Comparison of ENCODE assay signal across 10 cellular contexts in the genomic region with DNA sequence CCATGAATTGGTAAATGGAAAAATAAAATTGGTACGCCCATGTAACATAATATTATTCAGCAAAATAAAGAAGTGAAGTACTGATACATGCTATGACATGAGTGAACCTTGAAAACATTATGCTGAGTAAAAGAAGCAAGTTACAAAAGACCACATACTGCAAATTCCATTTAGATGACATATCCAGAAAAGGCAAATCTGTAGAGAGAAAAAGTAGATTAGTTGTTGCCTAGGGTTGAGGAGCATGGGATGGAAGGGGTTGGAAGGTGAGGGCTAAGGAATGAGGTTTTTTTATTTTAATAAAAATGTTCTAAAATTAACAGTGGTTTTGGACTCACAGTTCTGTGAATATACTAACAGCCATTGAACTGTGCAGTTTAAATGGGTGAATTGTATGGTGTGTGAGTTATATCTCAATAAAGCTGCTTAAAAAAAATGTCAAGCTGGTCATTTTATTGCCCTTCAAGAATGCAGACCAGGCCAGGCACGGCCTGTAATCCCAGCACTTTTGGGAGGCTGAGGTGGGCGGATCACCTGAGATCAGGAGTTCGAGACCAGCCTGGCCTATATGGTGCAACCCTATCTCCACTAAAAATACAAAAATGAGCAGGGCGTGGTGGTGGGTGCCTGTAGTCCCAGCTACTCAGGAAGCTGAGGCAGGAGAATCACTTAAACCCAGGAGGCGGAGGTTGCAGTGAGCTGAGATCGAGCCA. TPM values are rescaled to one million over a fixed set of nuclear protein-coding genes. Genes with fewer than 3 reads are reported as not detected.
DNase-seq lines count a peak whose midpoint lies in the region; ATAC-seq and TF ChIP-seq lines count a peak whose summit lies in the region.
"Had no signal": no experiment of that assay in that cellular context is flagged by ENCODE, and none has a peak within 500 bp of the region (broad histone marks: within the 10 kb centered on the region; RNA-seq: fewer than 3 reads in every experiment).

No MANE protein-coding gene starts in this region.

- H3K9me3 ChIP-seq in RWPE2 (ENCODE audit: severe bottlenecking) (no peaks in the 10 kb centered on the region), osteoblast (ENCODE audit: low read depth, low read length) (no peaks in the 10 kb centered on the region)

- ATAC-seq in RWPE2 (ENCODE audit: low read depth), result peak; percentile 84

- H3K27ac ChIP-seq in RWPE2 (ENCODE audit: poor library complexity, severe bottlenecking), result peak overlapping the region; percentile 92
- peak overlapping the region; percentile 85 for H3K27ac ChIP-seq in osteoblast (ENCODE audit: low read depth, low read length)

- H3K4me3 ChIP-seq in RWPE2 (ENCODE audit: severe bottlenecking) (no peak overlapping the region), epithelial cell of proximal tubule (ENCODE audit: low read depth, low read length) (no peak overlapping the region), osteoblast (ENCODE audit: insufficient read depth, low read length) (no peak overlapping the region)

- H3K4me1 ChIP-seq in RWPE2 (ENCODE audit: insufficient read depth, poor library complexity, severe bottlenecking), result peaks cover 44% of the 10 kb centered on the region
- H3K4me1 ChIP-seq in osteoblast (ENCODE audit: insufficient read depth, low read length), result peaks cover 65% of the 10 kb centered on the region

- H2AFZ ChIP-seq in osteoblast (ENCODE audit: low read length), result no peak overlapping the region

- no peaks in the 10 kb centered on the region for H4K20me1 ChIP-seq in osteoblast (ENCODE audit: insufficient read depth, low read length)

- no peaks in the 10 kb centered on the region for H3K79me2 ChIP-seq in osteoblast (ENCODE audit: insufficient read depth, low read length)

- no peaks in the 10 kb centered on the region for H3K27me3 ChIP-seq in RWPE2 (ENCODE audit: insufficient read depth, poor library complexity, severe bottlenecking)
- H3K27me3 ChIP-seq in osteoblast (ENCODE audit: insufficient read depth, low read length), result no peaks in the 10 kb centered on the region

- peak overlapping the region; percentile 50 for H3K4me2 ChIP-seq in osteoblast (ENCODE audit: insufficient read depth, low read length)

- H3K36me3 ChIP-seq in RWPE2 (ENCODE audit: low read depth) (no peaks in the 10 kb centered on the region), osteoblast (ENCODE audit: insufficient read depth, low read length) (no peaks in the 10 kb centered on the region)

- DNase-seq in GM03348 (ENCODE audit: low spot score) (peak; percentile 63), RWPE2 (ENCODE audit: low spot score) (no peak), epithelial cell of proximal tubule (ENCODE audit: low read depth) (peak; percentile 80), osteoblast (ENCODE audit: insufficient read length, low spot score, missing footprints) (no peak), middle frontal gyrus (ENCODE audit: extremely low spot score, low spot score) (no peak), SKM-1 treated with dmso at 0.1 percent for 144 hours (lab: John Stamatoyannopoulos, UW; ENCODE audit: unreplicated experiment) (no peak), DMS 273 treated with DMSO at 0.1 percent for 48 hours (lab: John Stamatoyannopoulos, UW) (no peak), NCI-H187 (lab: John Stamatoyannopoulos, UW) (no peak)
- DNase-seq: DMS153, NCI-H748 treated with DMSO at 0.1 percent for 48 hours had no signal

- TF ChIP-seq CTCF in RWPE2 (IDR thresholded peaks at IDR 0.05; ENCODE audit: poor library complexity, severe bottlenecking) (no peak), epithelial cell of proximal tubule (conservative IDR thresholded peaks at IDR 0.05; ENCODE audit: low read depth, low read length) (no peak), osteoblast (IDR thresholded peaks at IDR 0.05; ENCODE audit: extremely low read depth, low read depth, low read length) (no peak)

RNA-seq across cellular contexts. Expression of a gene that starts 8.1 kb away (rescaled TPM):
- total RNA-seq in epithelial cell of proximal tubule (49.7 and 67.6 TPM in 2 replicates), osteoblast (76.6 and 79.3 TPM in 2 replicates)

Comparison
In these comparisons a context has a peak if more than half of its experiments do, and no peak if none do; other contexts are left out.
1. DNase-seq: peak in GM03348 (single experiment) and epithelial cell of proximal tubule (single experiment); none in RWPE2 (single experiment), osteoblast (single experiment), middle frontal gyrus (single experiment), SKM-1 treated with dmso at 0.1 percent for 144 hours (single experiment), DMS 273 treated with DMSO at 0.1 percent for 48 hours (single experiment) and NCI-H187 (0 of 2).